In the genomic region with DNA sequence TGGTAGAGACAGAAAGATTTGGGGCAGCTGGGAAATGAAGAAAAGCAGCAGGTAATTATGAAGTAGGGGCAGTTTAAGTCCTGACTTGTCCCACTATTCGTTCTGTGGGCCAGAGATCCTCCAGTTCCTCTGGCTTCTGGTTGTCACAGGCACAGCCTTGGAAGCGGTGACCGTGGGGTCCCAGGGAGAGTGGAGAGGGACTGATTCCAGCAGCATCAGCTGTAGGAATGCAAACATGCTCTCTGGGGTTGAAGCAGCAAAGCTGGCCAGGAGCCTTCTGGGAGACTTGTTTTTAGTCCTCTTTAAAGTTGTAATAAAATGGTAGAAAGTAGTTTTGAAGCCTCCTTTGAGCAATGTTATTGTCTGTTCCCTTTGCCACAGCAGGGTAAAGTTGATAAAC, we compare ENCODE assay signal across 26 cellular contexts.
"Had no signal": no experiment of that assay in that cellular context is flagged by ENCODE, and none has a peak within 500 bp of the region (broad histone marks: within the 10 kb centered on the region; RNA-seq: fewer than 3 reads in every experiment).

No MANE protein-coding gene starts in this region.

- H3K4me1 Mint-ChIP-seq: activated CD4-positive, alpha-beta T cell treated with anti-CD3 and anti-CD28 coated beads, Interleukin-2, amount 10 ng/mL, durations not matched to agents 24 days and 14 days; activated naive CD4-positive, alpha-beta T cell treated with anti-CD3 and anti-CD28 coated beads, Interleukin-2, amount 10 ng/mL, durations not matched to agents 7 days and 5 days; activated naive CD8-positive, alpha-beta T cell treated with anti-CD3 and anti-CD28 coated beads, Interleukin-2, amount 10 ng/mL, durations not matched to agents 7 days and 5 days had no signal

- H3K36me3 ChIP-seq: ascending aorta, brain microvascular endothelial cell, transverse colon had no signal

- H3K36me3 Mint-ChIP-seq: activated CD4-positive, alpha-beta memory T cell treated with anti-CD3 and anti-CD28 coated beads for 36 hours; activated naive CD4-positive, alpha-beta T cell treated with anti-CD3 and anti-CD28 coated beads, Interleukin-2, amount 10 ng/mL, durations not matched to agents 7 days and 5 days; activated naive CD8-positive, alpha-beta T cell treated with anti-CD3 and anti-CD28 coated beads, Interleukin-2, amount 10 ng/mL, durations not matched to agents 7 days and 5 days; naive B cell had no signal

- H3K27ac Mint-ChIP-seq: activated CD4-positive, alpha-beta memory T cell treated with anti-CD3 and anti-CD28 coated beads for 36 hours; activated CD4-positive, alpha-beta T cell treated with anti-CD3 and anti-CD28 coated beads, Interleukin-2, amount 10 ng/mL, durations not matched to agents 24 days and 14 days; activated naive CD4-positive, alpha-beta T cell treated with anti-CD3 and anti-CD28 coated beads, Interleukin-2, amount 10 ng/mL, durations not matched to agents 7 days and 5 days; activated naive CD8-positive, alpha-beta T cell treated with anti-CD3 and anti-CD28 coated beads, Interleukin-2, amount 10 ng/mL, durations not matched to agents 7 days and 5 days; effector memory CD8-positive, alpha-beta T cell; naive B cell; T-helper 1 cell treated with Interleukin-12 subunit alpha and Interleukin-12 subunit beta and Interleukin-4 antibody, amounts not matched to agents 30 μg/mL and 1 μg/mL, for 36 hours had no signal

- ATAC-seq: effector memory CD8-positive, alpha-beta T cell; left cardiac atrium; left ventricle myocardium superior; right cardiac atrium; stimulated activated naive CD8-positive, alpha-beta T cell treated with anti-CD3 and anti-CD28 coated beads, Interleukin-15, Interleukin-2, amounts not matched to agents 100 U/mL and 50 U/mL, for 24 hours had no signal

- FAIRE-seq: endothelial cell of umbilical vein, islet of Langerhans had no signal

- DNase-seq: activated CD4-positive, alpha-beta memory T cell treated with anti-CD3 and anti-CD28 coated beads for 36 hours; activated CD4-positive, alpha-beta T cell treated with anti-CD3 and anti-CD28 coated beads, Interleukin-2, amount 10 ng/mL, durations not matched to agents 24 days and 14 days; activated CD4-positive, CD25-positive, alpha-beta regulatory T cell treated with anti-CD3 and anti-CD28 coated beads, Interleukin-2, amount 50 U/mL, for 72 hours; activated CD8-positive, alpha-beta memory T cell treated with anti-CD3 and anti-CD28 coated beads, Interleukin-2, amount 50 U/mL, for 4 hours; activated gamma-delta T cell; activated naive CD4-positive, alpha-beta T cell treated with anti-CD3 and anti-CD28 coated beads, Interleukin-2, amount 10 ng/mL, durations not matched to agents 7 days and 5 days; activated naive CD8-positive, alpha-beta T cell treated with anti-CD3 and anti-CD28 coated beads, Interleukin-2, amount 10 ng/mL, durations not matched to agents 7 days and 5 days; activated T-cell treated with anti-CD3 and anti-CD28 coated beads, Interleukin-2, amount 50 U/mL, for 1 hour; brain microvascular endothelial cell; cortex of kidney; effector memory CD8-positive, alpha-beta T cell; foreskin melanocyte; left cardiac atrium; left ventricle myocardium superior; naive B cell; stimulated activated CD4-positive, alpha-beta T cell treated with anti-CD3 and anti-CD28 coated beads, Interleukin-12 subunit alpha, Interleukin-12 subunit beta, amount 100 ng/mL, for 4 hours; stimulated activated CD4-positive, alpha-beta T cell treated with anti-CD3 and anti-CD28 coated beads, Interleukin-4, amount 100 ng/mL, for 1 hour; stimulated activated naive CD8-positive, alpha-beta T cell treated with anti-CD3 and anti-CD28 coated beads, Interleukin-15, Interleukin-2, amounts not matched to agents 100 U/mL and 50 U/mL, for 24 hours; testis; transverse colon had no signal

- H3K4me1 ChIP-seq: transverse colon had no signal

- H3K27ac ChIP-seq: ascending aorta, brain microvascular endothelial cell, transverse colon had no signal

- H3K4me3 ChIP-seq: ascending aorta, testis, transverse colon had no signal

- H3K9me3 Mint-ChIP-seq: activated CD4-positive, alpha-beta memory T cell treated with anti-CD3 and anti-CD28 coated beads for 36 hours; activated CD4-positive, alpha-beta T cell treated with anti-CD3 and anti-CD28 coated beads, Interleukin-2, amount 10 ng/mL, durations not matched to agents 24 days and 14 days; activated naive CD4-positive, alpha-beta T cell treated with anti-CD3 and anti-CD28 coated beads, Interleukin-2, amount 10 ng/mL, durations not matched to agents 7 days and 5 days; activated naive CD8-positive, alpha-beta T cell treated with anti-CD3 and anti-CD28 coated beads, Interleukin-2, amount 10 ng/mL, durations not matched to agents 7 days and 5 days; effector memory CD8-positive, alpha-beta T cell; naive B cell; neural crest cell; T-helper 1 cell treated with Interleukin-12 subunit alpha and Interleukin-12 subunit beta and Interleukin-4 antibody, amounts not matched to agents 30 μg/mL and 1 μg/mL, for 36 hours had no signal

- H3K4me3 Mint-ChIP-seq: activated CD4-positive, alpha-beta memory T cell treated with anti-CD3 and anti-CD28 coated beads for 36 hours; activated CD4-positive, alpha-beta T cell treated with anti-CD3 and anti-CD28 coated beads, Interleukin-2, amount 10 ng/mL, durations not matched to agents 24 days and 14 days; activated naive CD4-positive, alpha-beta T cell treated with anti-CD3 and anti-CD28 coated beads, Interleukin-2, amount 10 ng/mL, durations not matched to agents 7 days and 5 days; activated naive CD8-positive, alpha-beta T cell treated with anti-CD3 and anti-CD28 coated beads, Interleukin-2, amount 10 ng/mL, durations not matched to agents 7 days and 5 days; effector memory CD8-positive, alpha-beta T cell; naive B cell; neural crest cell; T-helper 1 cell treated with Interleukin-12 subunit alpha and Interleukin-12 subunit beta and Interleukin-4 antibody, amounts not matched to agents 30 μg/mL and 1 μg/mL, for 36 hours had no signal

- H3K9me3 ChIP-seq: ascending aorta, testis, transverse colon had no signal

- H3K27me3 Mint-ChIP-seq: activated CD4-positive, alpha-beta memory T cell treated with anti-CD3 and anti-CD28 coated beads for 36 hours; activated naive CD4-positive, alpha-beta T cell treated with anti-CD3 and anti-CD28 coated beads, Interleukin-2, amount 10 ng/mL, durations not matched to agents 7 days and 5 days had no signal

- H3K27me3 ChIP-seq: ascending aorta, brain microvascular endothelial cell, testis, transverse colon had no signal
